Comparison of ENCODE assay signal across 17 cellular contexts in the genomic region with DNA sequence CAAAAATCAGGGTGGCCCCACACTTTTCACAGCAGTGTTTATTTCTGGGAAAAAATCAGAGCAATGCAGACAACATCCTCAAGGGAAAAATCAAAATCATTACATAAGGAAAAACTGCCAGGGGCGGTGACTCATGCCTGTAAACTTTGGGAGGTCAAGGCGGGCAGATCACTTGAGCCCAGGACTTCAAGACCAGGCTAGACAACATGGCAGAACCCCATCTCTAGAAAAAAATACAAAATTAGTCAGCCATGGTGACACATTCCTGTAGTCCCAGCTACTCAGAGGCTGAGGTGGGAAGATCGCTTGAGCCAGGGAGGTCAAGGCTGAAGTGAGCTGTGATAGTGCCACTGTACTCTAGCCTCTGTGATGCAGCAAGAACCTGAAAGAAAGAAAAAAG.
DNase-seq lines count a peak whose midpoint lies in the region; ATAC-seq and TF ChIP-seq lines count a peak whose summit lies in the region.
"Had no signal": no experiment of that assay in that cellular context is flagged by ENCODE, and none has a peak within 500 bp of the region (broad histone marks: within the 10 kb centered on the region; RNA-seq: fewer than 3 reads in every experiment).

No MANE protein-coding gene starts in this region.

- H3K27ac ChIP-seq in adrenal gland = no peak overlapping the region
- H3K27ac ChIP-seq in naive thymus-derived CD4-positive, alpha-beta T cell (ENCODE audit: low read depth, low read length) = no peak overlapping the region
- no peak overlapping the region for H3K27ac ChIP-seq in spleen
- no peak overlapping the region for H3K27ac ChIP-seq in left lung
- H3K27ac ChIP-seq: gastrocnemius medialis, left ventricle myocardium inferior, right lobe of liver, upper lobe of left lung had no signal

- H3K9me3 ChIP-seq in adrenal gland (replicated peaks in 1 of 3) (no peaks in the 10 kb centered on the region), spleen (no peaks in the 10 kb centered on the region), left lung (peaks cover 0 to 2% of the 10 kb centered on the region in 2 donors)
- H3K9me3 ChIP-seq in naive thymus-derived CD4-positive, alpha-beta T cell (ENCODE audit: control insufficient read depth in 2 of 3, low read length in 3 of 3) = no peaks in the 10 kb centered on the region
- H3K9me3 ChIP-seq: gastrocnemius medialis, left ventricle myocardium inferior, right lobe of liver, upper lobe of left lung had no signal

- no peaks in the 10 kb centered on the region for H3K9me3 Mint-ChIP-seq in Calu3 (ENCODE audit: low read depth, unreplicated experiment)
- H3K9me3 Mint-ChIP-seq in naive thymus-derived CD4-positive, alpha-beta T cell = peaks cover 0 to 6% (median 0%) of the 10 kb centered on the region in 11 donors

- ATAC-seq in naive thymus-derived CD4-positive, alpha-beta T cell = no peak
- ATAC-seq in left lung = no peak
- ATAC-seq: gastrocnemius medialis; right lobe of liver; stimulated activated naive CD8-positive, alpha-beta T cell treated with anti-CD3 and anti-CD28 coated beads, Interleukin-15, Interleukin-2, amounts not matched to agents 100 U/mL and 50 U/mL, for 24 hours had no signal

- no peak overlapping the region for H3K27ac Mint-ChIP-seq in Calu3 (ENCODE audit: unreplicated experiment)
- H3K27ac Mint-ChIP-seq in naive thymus-derived CD4-positive, alpha-beta T cell = no peak overlapping the region

- H3K4me3 ChIP-seq in adrenal gland = no peak overlapping the region
- no peak overlapping the region for H3K4me3 ChIP-seq in naive thymus-derived CD4-positive, alpha-beta T cell (ENCODE audit: low read length)
- H3K4me3 ChIP-seq in spleen = no peak overlapping the region
- no peak overlapping the region for H3K4me3 ChIP-seq in left lung
- H3K4me3 ChIP-seq: gastrocnemius medialis, left ventricle myocardium inferior, right lobe of liver, upper lobe of left lung had no signal

- BruUV-seq in Calu3 (replicated peaks; lab: Mats Ljungman, UMichigan) = no TSS peak

- peak; percentile 6 for DNase-seq in Calu3
- DNase-seq in HT1080 (ENCODE audit: low read depth) = peak; percentile 89
- peak; percentile 47 to 80 (median 74) for DNase-seq in adrenal gland
- DNase-seq in myocyte (ENCODE audit: low read depth) = peak; percentile 30
- no peak for DNase-seq in naive thymus-derived CD4-positive, alpha-beta T cell
- DNase-seq in NCI-H2171 (lab: John Stamatoyannopoulos, UW) = no peak
- no peak for DNase-seq in spleen
- DNase-seq in left lung = no peak
- DNase-seq: activated naive CD4-positive, alpha-beta T cell treated with anti-CD3 and anti-CD28 coated beads, Interleukin-2, amount 50 U/mL, for 16 hours; cortex of kidney; gastrocnemius medialis; left ventricle myocardium inferior; MM.1S; NCI-H226; right lobe of liver; stimulated activated naive CD8-positive, alpha-beta T cell treated with anti-CD3 and anti-CD28 coated beads, Interleukin-15, Interleukin-2, amounts not matched to agents 100 U/mL and 50 U/mL, for 24 hours; upper lobe of left lung had no signal

- H3K27me3 Mint-ChIP-seq in Calu3 (ENCODE audit: unreplicated experiment) = no peaks in the 10 kb centered on the region
- peaks cover 0 to 47% (median 20%) of the 10 kb centered on the region in 5 donors for H3K27me3 Mint-ChIP-seq in naive thymus-derived CD4-positive, alpha-beta T cell

- no peaks in the 10 kb centered on the region for H3K4me1 ChIP-seq in adrenal gland (replicated peaks in 1 of 2)
- H3K4me1 ChIP-seq in naive thymus-derived CD4-positive, alpha-beta T cell (ENCODE audit: control insufficient read depth in 2 of 2, insufficient read depth in 2 of 2, low read length in 2 of 2) = no peaks in the 10 kb centered on the region
- H3K4me1 ChIP-seq in spleen = no peaks in the 10 kb centered on the region
- no peaks in the 10 kb centered on the region for H3K4me1 ChIP-seq in left lung
- H3K4me1 ChIP-seq: gastrocnemius medialis, left ventricle myocardium inferior, right lobe of liver, upper lobe of left lung had no signal

- H3K27me3 ChIP-seq in adrenal gland = no peaks in the 10 kb centered on the region
- H3K27me3 ChIP-seq in naive thymus-derived CD4-positive, alpha-beta T cell (ENCODE audit: control insufficient read depth in 2 of 2, insufficient read depth in 2 of 2, low read length in 2 of 2) = no peaks in the 10 kb centered on the region
- no peaks in the 10 kb centered on the region for H3K27me3 ChIP-seq in spleen (replicated peaks in 1 of 7)
- H3K27me3 ChIP-seq in left lung = no peaks in the 10 kb centered on the region
- H3K27me3 ChIP-seq: gastrocnemius medialis, right lobe of liver, upper lobe of left lung had no signal

- H3K36me3 ChIP-seq in adrenal gland (replicated peaks in 1 of 2) = no peaks in the 10 kb centered on the region
- H3K36me3 ChIP-seq in naive thymus-derived CD4-positive, alpha-beta T cell (ENCODE audit: control insufficient read depth in 2 of 3, insufficient read depth in 3 of 3, low read length in 3 of 3) = no peaks in the 10 kb centered on the region
- no peaks in the 10 kb centered on the region for H3K36me3 ChIP-seq in spleen
- H3K36me3 ChIP-seq in left lung = no peaks in the 10 kb centered on the region
- H3K36me3 ChIP-seq: gastrocnemius medialis, left ventricle myocardium inferior, right lobe of liver, upper lobe of left lung had no signal

- TF ChIP-seq POLR2A in adrenal gland (IDR thresholded peaks at IDR 0.05) = no peak
- no peak for TF ChIP-seq POLR2A in spleen (IDR thresholded peaks at IDR 0.05)

- H3K4me3 Mint-ChIP-seq in Calu3 (ENCODE audit: low read depth, unreplicated experiment) = no peak overlapping the region
- no peak overlapping the region for H3K4me3 Mint-ChIP-seq in naive thymus-derived CD4-positive, alpha-beta T cell

- H3K4me1 Mint-ChIP-seq in Calu3 (ENCODE audit: low read depth, unreplicated experiment) = no peaks in the 10 kb centered on the region
- no peaks in the 10 kb centered on the region for H3K4me1 Mint-ChIP-seq in naive thymus-derived CD4-positive, alpha-beta T cell

- TF ChIP-seq CTCF in Calu3 (IDR thresholded peaks at IDR 0.05; ENCODE audit: unreplicated experiment) = no peak
- TF ChIP-seq CTCF in adrenal gland (IDR thresholded peaks at IDR 0.05) = peak in 2 of 6 experiments; percentile 20 to 41
- no peak for TF ChIP-seq CTCF in spleen (IDR thresholded peaks at IDR 0.05 in 8 of 11, conservative IDR thresholded peaks at IDR 0.05 in 3 of 11)
- TF ChIP-seq CTCF in left lung (IDR thresholded peaks at IDR 0.05) = no peak

- POLR2A ChIA-PET in naive thymus-derived CD4-positive, alpha-beta T cell (lab: Charles Lee) = no interaction called here

- H3K36me3 Mint-ChIP-seq in Calu3 (ENCODE audit: insufficient read depth, unreplicated experiment) = no peaks in the 10 kb centered on the region
- no peaks in the 10 kb centered on the region for H3K36me3 Mint-ChIP-seq in naive thymus-derived CD4-positive, alpha-beta T cell

- intact Hi-C loops in Calu3 (cut with micrococcal nuclease; ENCODE audit: unreplicated experiment) (no loop called here), adrenal gland (cut with DNase I) (no loop called here), spleen (cut with DNase I; ENCODE audit: low total_unique reads) (no loop called here), left lung (cut with DNase I) (no loop called here)
- intact Hi-C loops in naive thymus-derived CD4-positive, alpha-beta T cell (cut with micrococcal nuclease) = no loop called here

- WGBS in adrenal gland, 4 donors = 45 to 57% (median 47%) methylated on average over 3 of the region's 3 CpGs
- WGBS in spleen, 5 donors = 81 to 96% (median 87%) methylated on average over 3 of the region's 3 CpGs

- CTCF ChIA-PET in Calu3 (lab: Charles Lee) = no interaction called here
- CTCF ChIA-PET in naive thymus-derived CD4-positive, alpha-beta T cell (lab: Charles Lee) = no interaction called here

Comparison
In these comparisons a context has a peak if more than half of its experiments do, and no peak if none do; other contexts are left out.
1. DNase-seq: peak in Calu3 (single experiment), HT1080 (single experiment), adrenal gland (7 of 7) and myocyte (single experiment); none in naive thymus-derived CD4-positive, alpha-beta T cell (0 of 9), NCI-H2171 (single experiment), spleen (single experiment) and left lung (0 of 2).